ENCODE assay signal across 18 cellular contexts in genomic region chr5:150446103-150446502, GRCh38. TPM values are rescaled to one million over a fixed set of nuclear protein-coding genes. Genes with fewer than 3 reads are reported as not detected.
DNase-seq lines count a peak whose midpoint lies in the region; ATAC-seq, FAIRE-seq and TF ChIP-seq lines count a peak whose summit lies in the region.
"Had no signal": no experiment of that assay in that cellular context is flagged by ENCODE, and none has a peak within 500 bp of the region (broad histone marks: within the 10 kb centered on the region; RNA-seq: fewer than 3 reads in every experiment).

No MANE protein-coding gene starts in this region.

- peaks cover 57% of the 10 kb centered on the region for H3K36me3 Mint-ChIP-seq in activated T-helper 1 cell treated with anti-CD3 and anti-CD28 coated beads, Interleukin-12 subunit alpha, Interleukin-12 subunit beta, Interleukin-2, Interleukin-4 antibody, amounts not matched to agents 30 ng/mL and 10 ng/mL and 1 ng/mL, durations not matched to agents 14 hours and 24 hours and 36 hours (ENCODE audit: low read depth)
- peaks cover 31% of the 10 kb centered on the region for H3K36me3 Mint-ChIP-seq in memory B cell

- peak overlapping the region; percentile 92 for H3K4me3 Mint-ChIP-seq in activated T-helper 1 cell treated with anti-CD3 and anti-CD28 coated beads, Interleukin-12 subunit alpha, Interleukin-12 subunit beta, Interleukin-2, Interleukin-4 antibody, amounts not matched to agents 30 ng/mL and 10 ng/mL and 1 ng/mL, durations not matched to agents 14 hours and 24 hours and 36 hours
- H3K4me3 Mint-ChIP-seq in memory B cell, result peak overlapping the region; percentile 24

- peak overlapping the region; percentile 78 for H3K27ac Mint-ChIP-seq in activated T-helper 1 cell treated with anti-CD3 and anti-CD28 coated beads, Interleukin-12 subunit alpha, Interleukin-12 subunit beta, Interleukin-2, Interleukin-4 antibody, amounts not matched to agents 30 ng/mL and 10 ng/mL and 1 ng/mL, durations not matched to agents 14 hours and 24 hours and 36 hours
- peak overlapping the region; percentile 28 for H3K27ac Mint-ChIP-seq in memory B cell

- no peak overlapping the region for H3K9ac ChIP-seq in BLaER1
- H3K9ac ChIP-seq in GM23248, result peak overlapping the region; percentile 96; the same call in 1 of the 2 replicates

- H3K9me2 ChIP-seq in GM23248 (ENCODE audit: insufficient read depth), result no peaks in the 10 kb centered on the region

- in situ Hi-C loops in GM23248 (cut with MboI), result loop anchor here (25.0 kb wide), 1 partner anchor 609 kb away; no protein-coding TSS in a partner anchor

- no peaks in the 10 kb centered on the region for H3K27me3 ChIP-seq in BLaER1
- H3K27me3 ChIP-seq in GM23248 (replicated peaks; ENCODE audit: insufficient read depth), result no peaks in the 10 kb centered on the region
- H3K27me3 ChIP-seq: BE2C, upper lobe of right lung had no signal

- no peaks in the 10 kb centered on the region for H3K9me3 Mint-ChIP-seq in activated T-helper 1 cell treated with anti-CD3 and anti-CD28 coated beads, Interleukin-12 subunit alpha, Interleukin-12 subunit beta, Interleukin-2, Interleukin-4 antibody, amounts not matched to agents 30 ng/mL and 10 ng/mL and 1 ng/mL, durations not matched to agents 14 hours and 24 hours and 36 hours
- H3K9me3 Mint-ChIP-seq in memory B cell, result no peaks in the 10 kb centered on the region

- WGBS in GM23248 (ENCODE audit: low coverage in 1 of 2, low lambda C conversion rate in 2 of 2, missing lambda C conversion rate in 2 of 2), 2 experiments, result 96 to 100% methylated on average over 2 of the region's 2 CpGs

- ATAC-seq in memory B cell (ENCODE audit: low read depth) (no peak), GM18870 (IDR thresholded peaks at IDR 0.05; ENCODE audit: unreplicated experiment) (no peak), HG03135 (IDR thresholded peaks at IDR 0.05; ENCODE audit: unreplicated experiment) (no peak)
- ATAC-seq: upper lobe of right lung had no signal

- H3K9me3 ChIP-seq in BLaER1, result no peaks in the 10 kb centered on the region; the same call in 1 of the 2 replicates
- H3K9me3 ChIP-seq in GM23248 (ENCODE audit: low read depth), result no peaks in the 10 kb centered on the region
- H3K9me3 ChIP-seq: BE2C, upper lobe of right lung had no signal

- H3K36me3 ChIP-seq in BLaER1, result peaks cover 65% of the 10 kb centered on the region
- peaks cover 50% of the 10 kb centered on the region for H3K36me3 ChIP-seq in GM23248 (ENCODE audit: low read depth)

- peaks cover 52% of the 10 kb centered on the region for H3K79me2 ChIP-seq in GM23248 (ENCODE audit: insufficient read depth)

- FAIRE-seq in D721Med (lab: Jason Lieb, UNC), result no peak
- FAIRE-seq: RCC 7860 had no signal

- peaks cover 2% of the 10 kb centered on the region for H3K27me3 Mint-ChIP-seq in activated T-helper 1 cell treated with anti-CD3 and anti-CD28 coated beads, Interleukin-12 subunit alpha, Interleukin-12 subunit beta, Interleukin-2, Interleukin-4 antibody, amounts not matched to agents 30 ng/mL and 10 ng/mL and 1 ng/mL, durations not matched to agents 14 hours and 24 hours and 36 hours (ENCODE audit: insufficient read depth)
- no peaks in the 10 kb centered on the region for H3K27me3 Mint-ChIP-seq in memory B cell

- no peak overlapping the region; the same call in 1 of the 2 replicates for H3K4me3 ChIP-seq in BLaER1
- no peak overlapping the region for H3K4me3 ChIP-seq in GM23248
- H3K4me3 ChIP-seq: upper lobe of right lung had no signal

- no peak overlapping the region for H2AFZ ChIP-seq in GM23248

- intact Hi-C loops in activated T-helper 1 cell treated with anti-CD3 and anti-CD28 coated beads, Interleukin-12 subunit alpha, Interleukin-12 subunit beta, Interleukin-2, Interleukin-4 antibody, amounts not matched to agents 30 ng/mL and 10 ng/mL and 1 ng/mL, durations not matched to agents 14 hours and 24 hours and 36 hours (cut with micrococcal nuclease), result no loop called here

- no peak for TF ChIP-seq CTCF in D721Med (IDR thresholded peaks at IDR 0.05; ENCODE audit: insufficient read depth, missing control alignments)

- peak overlapping the region; percentile 97 for H3K4me2 ChIP-seq in BLaER1
- no peak overlapping the region for H3K4me2 ChIP-seq in GM23248 (ENCODE audit: unreplicated experiment)

- H3K4me1 ChIP-seq in BLaER1 (peaks cover 70% of the 10 kb centered on the region), GM23248 (ENCODE audit: insufficient read depth) (peaks cover 9% of the 10 kb centered on the region)

- H3K4me1 Mint-ChIP-seq in activated T-helper 1 cell treated with anti-CD3 and anti-CD28 coated beads, Interleukin-12 subunit alpha, Interleukin-12 subunit beta, Interleukin-2, Interleukin-4 antibody, amounts not matched to agents 30 ng/mL and 10 ng/mL and 1 ng/mL, durations not matched to agents 14 hours and 24 hours and 36 hours (ENCODE audit: low read depth), result peaks cover 40% of the 10 kb centered on the region
- H3K4me1 Mint-ChIP-seq in memory B cell, result peaks cover 22% of the 10 kb centered on the region

- peaks cover 74% of the 10 kb centered on the region for H3F3A ChIP-seq in GM23248 (ENCODE audit: insufficient read depth)

- H4K20me1 ChIP-seq in BLaER1, result peaks cover 83% of the 10 kb centered on the region
- peaks cover 10% of the 10 kb centered on the region for H4K20me1 ChIP-seq in GM23248 (ENCODE audit: insufficient read depth)

- DNase-seq in GM23248, result no peak
- no peak for DNase-seq in activated T-helper 1 cell treated with anti-CD3 and anti-CD28 coated beads, Interleukin-12 subunit alpha, Interleukin-12 subunit beta, Interleukin-2, Interleukin-4 antibody, amounts not matched to agents 30 ng/mL and 10 ng/mL and 1 ng/mL, durations not matched to agents 14 hours and 24 hours and 36 hours (ENCODE audit: low spot score)
- DNase-seq in memory B cell (ENCODE audit: low spot score in 2 of 2), result no peak
- no peak for DNase-seq in D721Med (ENCODE audit: insufficient read length, low spot score)
- no peak for DNase-seq in SIG-M5 treated with dmso at 0.1 percent for 504 hours (lab: John Stamatoyannopoulos, UW; ENCODE audit: unreplicated experiment)
- DNase-seq: activated CD4-positive, alpha-beta T cell treated with anti-CD3 and anti-CD28 coated beads for 1 hour; activated gamma-delta T cell treated with Interleukin-2 at 50 U/mL for 16 hours; BE2C; cerebellar nuclear complex; erythroblast; head of caudate nucleus; NCI-H446 treated with DMSO at 0.1 percent for 48 hours; T-helper 1 cell; upper lobe of right lung had no signal

- H3K27ac ChIP-seq in BLaER1 (0 out of 2 replicates have a peak overlapping the region, but pooled peaks have one; percentile 6), GM23248 (no peak overlapping the region)
- H3K27ac ChIP-seq: upper lobe of right lung had no signal

RNA-seq across cellular contexts. Expression of gene RPS14, which starts 3.4 kb away (rescaled TPM):
- 1,694 and 1,749 TPM in 2 replicates for total RNA-seq in GM23248 (2014; rRNA removed; shearing (Covaris generic))
- 1,343 and 1,380 TPM in 2 replicates for polyA plus RNA-seq in GM23248 (2016; fragmentation: Nextera tagmentation; extraction: Ambion mirVana)
- total RNA-seq in activated T-helper 1 cell treated with anti-CD3 and anti-CD28 coated beads, Interleukin-12 subunit alpha, Interleukin-12 subunit beta, Interleukin-2, Interleukin-4 antibody, amounts not matched to agents 30 ng/mL and 10 ng/mL and 1 ng/mL, durations not matched to agents 14 hours and 24 hours and 36 hours, result 2,328 and 2,429 TPM in 2 replicates

RNA-seq across cellular contexts. Expression of gene CD74, which starts 33.4 kb away (rescaled TPM):
- 0.25 TPM in 1 of 2 replicates, not detected in the other for total RNA-seq in GM23248 (2014; rRNA removed; shearing (Covaris generic))
- polyA plus RNA-seq in GM23248 (2016; fragmentation: Nextera tagmentation; extraction: Ambion mirVana), result 2.7 and 6.1 TPM in 2 replicates
- total RNA-seq in activated T-helper 1 cell treated with anti-CD3 and anti-CD28 coated beads, Interleukin-12 subunit alpha, Interleukin-12 subunit beta, Interleukin-2, Interleukin-4 antibody, amounts not matched to agents 30 ng/mL and 10 ng/mL and 1 ng/mL, durations not matched to agents 14 hours and 24 hours and 36 hours, result 440 and 444 TPM in 2 replicates

Comparison
In these comparisons a context has a peak if more than half of its experiments do, and no peak if none do; other contexts are left out.
1. RNA of gene CD74, which starts 33.4 kb away (total RNA-seq): 440 to 444 TPM in activated T-helper 1 cell treated with anti-CD3 and anti-CD28 coated beads, Interleukin-12 subunit alpha, Interleukin-12 subunit beta, Interleukin-2, Interleukin-4 antibody, amounts not matched to agents 30 ng/mL and 10 ng/mL and 1 ng/mL, durations not matched to agents 14 hours and 24 hours and 36 hours; 0.25 TPM in GM23248; every median in the first group is over 100 times any median in the second.